In the genomic region with DNA sequence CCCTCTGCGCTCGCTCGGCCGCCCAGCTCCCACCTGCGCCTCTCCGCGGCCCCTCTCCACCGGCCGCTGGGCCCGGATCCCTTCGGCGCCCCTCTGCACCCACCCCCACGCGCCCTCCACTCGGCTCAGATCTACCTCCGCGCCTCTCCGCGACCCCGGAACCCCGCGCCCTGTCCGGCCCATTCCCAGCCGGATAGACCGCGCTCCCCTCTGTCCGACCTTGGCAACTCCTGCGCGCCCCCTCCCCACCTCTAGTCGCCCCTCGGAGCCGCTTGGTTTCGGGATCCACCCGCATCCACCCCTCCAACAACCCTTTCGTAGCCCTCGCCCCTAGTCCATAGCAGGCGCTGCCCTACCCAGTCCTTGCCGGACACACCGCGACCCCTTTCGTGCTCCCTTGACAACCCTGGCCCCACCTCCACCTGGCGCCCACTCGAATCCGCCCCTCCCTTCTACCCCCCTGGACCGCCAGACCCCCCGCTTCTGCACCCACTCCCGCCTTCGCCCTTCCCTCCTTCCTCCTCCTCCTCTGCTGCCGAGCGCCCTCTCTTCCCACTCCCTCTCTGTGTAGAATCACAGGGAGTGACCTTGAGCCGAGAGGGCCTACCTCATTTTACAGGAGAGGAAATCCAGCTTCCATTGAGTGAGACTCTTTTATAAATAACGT, we compare ENCODE assay signal across 8 cellular contexts. TPM values are rescaled to one million over a fixed set of nuclear protein-coding genes. Genes with fewer than 3 reads are reported as not detected.
DNase-seq lines count a peak whose midpoint lies in the region; ATAC-seq lines count a peak whose summit lies in the region.

No MANE protein-coding gene starts in this region.

- DNase-seq in NCI-H82 (lab: John Stamatoyannopoulos, UW), result peak; percentile 28
- no peak for DNase-seq in NCI-H82 treated with DMSO at 0.1 percent for 48 hours (lab: John Stamatoyannopoulos, UW; ENCODE audit: unreplicated experiment)
- DNase-seq in activated CD4-positive, alpha-beta T cell treated with anti-CD3 and anti-CD28 coated beads, Interleukin-2, amount 10 ng/mL, durations not matched to agents 7 days and 5 days, result peak; percentile 15
- DNase-seq in fibroblast of gingiva (ENCODE audit: low read depth), result peak; percentile 9
- no peak for DNase-seq in naive B cell
- no peak for DNase-seq in HK-2 (ENCODE audit: unreplicated experiment)

- H3K9me3 Mint-ChIP-seq in activated CD4-positive, alpha-beta T cell treated with anti-CD3 and anti-CD28 coated beads, Interleukin-2, amount 10 ng/mL, durations not matched to agents 7 days and 5 days, result no peaks in the 10 kb centered on the region
- no peaks in the 10 kb centered on the region for H3K9me3 Mint-ChIP-seq in naive B cell

- peak overlapping the region; percentile 22; the same call in 1 of the 2 replicates for H3K27ac ChIP-seq in HUES6 (ENCODE audit: low read depth, low read length)

- H3K36me3 Mint-ChIP-seq in activated CD4-positive, alpha-beta T cell treated with anti-CD3 and anti-CD28 coated beads, Interleukin-2, amount 10 ng/mL, durations not matched to agents 7 days and 5 days (ENCODE audit: low read depth), result peaks cover 8% of the 10 kb centered on the region
- H3K36me3 Mint-ChIP-seq in naive B cell, result no peaks in the 10 kb centered on the region

- peak overlapping the region; percentile 87 for H3K4me3 Mint-ChIP-seq in activated CD4-positive, alpha-beta T cell treated with anti-CD3 and anti-CD28 coated beads, Interleukin-2, amount 10 ng/mL, durations not matched to agents 7 days and 5 days
- H3K4me3 Mint-ChIP-seq in naive B cell, result peak overlapping the region; percentile 82 to 99 (median 94)

- peak overlapping the region; percentile 91 for H3K27ac Mint-ChIP-seq in activated CD4-positive, alpha-beta T cell treated with anti-CD3 and anti-CD28 coated beads, Interleukin-2, amount 10 ng/mL, durations not matched to agents 7 days and 5 days
- H3K27ac Mint-ChIP-seq in naive B cell, result peak overlapping the region in 5 of 6 donors; percentile 16 to 92 (median 49)

- ATAC-seq in naive B cell (ENCODE audit: low read depth in 2 of 2), result peak in 1 of 2 donors; percentile 3
- no peak for ATAC-seq in HG03108 (IDR thresholded peaks at IDR 0.05; ENCODE audit: unreplicated experiment)

- H3K36me3 ChIP-seq in HUES6 (ENCODE audit: control insufficient read depth, insufficient read depth, low read length), result no peaks in the 10 kb centered on the region

- POLR2A ChIA-PET in activated CD4-positive, alpha-beta T cell treated with anti-CD3 and anti-CD28 coated beads, Interleukin-2, amount 10 ng/mL, durations not matched to agents 7 days and 5 days (lab: Charles Lee), result interaction anchor here (0.6 to 0.7 kb wide), 2 partner anchors 85 to 696 kb away, joined by 3 to 4 read pairs; a partner anchor contains a TSS

- H3K27me3 Mint-ChIP-seq in activated CD4-positive, alpha-beta T cell treated with anti-CD3 and anti-CD28 coated beads, Interleukin-2, amount 10 ng/mL, durations not matched to agents 7 days and 5 days, result no peaks in the 10 kb centered on the region
- no peaks in the 10 kb centered on the region for H3K27me3 Mint-ChIP-seq in naive B cell

- peak overlapping the region; percentile 98 for H3K4me3 ChIP-seq in HUES6 (ENCODE audit: low read depth, low read length)

- peaks cover 37% of the 10 kb centered on the region for H3K4me1 Mint-ChIP-seq in activated CD4-positive, alpha-beta T cell treated with anti-CD3 and anti-CD28 coated beads, Interleukin-2, amount 10 ng/mL, durations not matched to agents 7 days and 5 days
- peaks cover 15 to 32% (median 20%) of the 10 kb centered on the region in 3 donors for H3K4me1 Mint-ChIP-seq in naive B cell

- peak overlapping the region; percentile 77 for H3K9ac ChIP-seq in HUES6 (ENCODE audit: low read length)

- CTCF ChIA-PET in activated CD4-positive, alpha-beta T cell treated with anti-CD3 and anti-CD28 coated beads, Interleukin-2, amount 10 ng/mL, durations not matched to agents 7 days and 5 days (lab: Charles Lee), result interaction anchor here (0.9 to 2.3 kb wide), 5 partner anchors 8 to 18 kb away, joined by 3 to 5 read pairs (median 3); no protein-coding TSS in a partner anchor

- H3K4me1 ChIP-seq in HUES6 (ENCODE audit: control insufficient read depth, insufficient read depth, low read length), result peaks cover 25% of the 10 kb centered on the region

- no peaks in the 10 kb centered on the region for H3K27me3 ChIP-seq in HUES6 (ENCODE audit: control insufficient read depth, insufficient read depth, low read length)

- H3K9me3 ChIP-seq in HUES6 (ENCODE audit: control insufficient read depth, insufficient read depth, low read depth, low read length), result no peaks in the 10 kb centered on the region; the same call in 1 of the 2 replicates

RNA-seq across cellular contexts. Expression of a gene that starts 0.5 kb away (rescaled TPM):
- 10 to 100 TPM; 34.4 to 38.9 TPM for total RNA-seq in activated CD4-positive, alpha-beta T cell treated with anti-CD3 and anti-CD28 coated beads, Interleukin-2, amount 10 ng/mL, durations not matched to agents 7 days and 5 days
- 10 to 100 TPM; 22.9 to 31.6 (median 27.2) TPM for polyA plus RNA-seq in naive B cell (ENCODE audit: low read depth in 6 of 6)

RNA-seq across cellular contexts. Expression of a gene that starts 51.2 kb away (rescaled TPM):
- total RNA-seq in activated CD4-positive, alpha-beta T cell treated with anti-CD3 and anti-CD28 coated beads, Interleukin-2, amount 10 ng/mL, durations not matched to agents 7 days and 5 days, result 10 to 100 TPM; 13.6 to 17.3 TPM
- polyA plus RNA-seq in naive B cell (ENCODE audit: low read depth in 6 of 6), result 10 to 100 TPM; 27.1 to 34.3 (median 29.8) TPM

Comparison
In these comparisons a context has a peak if more than half of its experiments do, and no peak if none do; other contexts are left out.
1. DNase-seq: peak in NCI-H82 (single experiment), activated CD4-positive, alpha-beta T cell treated with anti-CD3 and anti-CD28 coated beads, Interleukin-2, amount 10 ng/mL, durations not matched to agents 7 days and 5 days (single experiment) and fibroblast of gingiva (single experiment); none in NCI-H82 treated with DMSO at 0.1 percent for 48 hours (single experiment), naive B cell (single experiment) and HK-2 (single experiment).